ENCODE assay signal across 1 cellular context in genomic region chr5:178626484-178627258, GRCh38.
TF ChIP-seq lines count a peak whose summit lies in the region.

Gene CLK4, minus strand, starts transcription at chr5:178627050. Its CDS starts 3,634 bp downstream, at chr5:178623416.

TF ChIP-seq in HepG2, 621 proteins besides CTCF, POLR2A, EP300 and RAD21 (continued from another document and continues in another):
- peak; percentile 73 for TF ChIP-seq ZNF407 (CRISPR knock-in tag; IDR thresholded peaks at IDR 0.05; ENCODE audit: not compliant biosample characterization)
- no peak for TF ChIP-seq GZF1 (CRISPR knock-in tag; IDR thresholded peaks at IDR 0.05)
- TF ChIP-seq FOXC1 (CRISPR knock-in tag; IDR thresholded peaks at IDR 0.05; ENCODE audit: borderline replicate concordance): 0 out of 2 replicates have a peak, but pooled peaks have one; percentile 56
- TF ChIP-seq CHD4 (IDR thresholded peaks at IDR 0.05; ENCODE audit: borderline replicate concordance, low read length): no peak
- TF ChIP-seq ZNF549 (CRISPR knock-in tag; IDR thresholded peaks at IDR 0.05): 0 out of 2 replicates have a peak, but pooled peaks have one; percentile 54
- TF ChIP-seq PAWR (CRISPR knock-in tag; IDR thresholded peaks at IDR 0.05; ENCODE audit: borderline replicate concordance): no peak
- no peak for TF ChIP-seq ZNF24 (IDR thresholded peaks at IDR 0.05)
- TF ChIP-seq SSRP1 (CRISPR knock-in tag; IDR thresholded peaks at IDR 0.05): no peak
- peak; percentile 91 for TF ChIP-seq ZFY (CRISPR knock-in tag; IDR thresholded peaks at IDR 0.05)
- TF ChIP-seq ZNF44 (CRISPR knock-in tag; IDR thresholded peaks at IDR 0.05): no peak
- TF ChIP-seq NFKB2 (CRISPR knock-in tag; IDR thresholded peaks at IDR 0.05; ENCODE audit: borderline replicate concordance): peak; percentile 66; the same call in 1 of the 2 replicates
- peak; percentile 97 for TF ChIP-seq ZNF652 (CRISPR knock-in tag; IDR thresholded peaks at IDR 0.05; ENCODE audit: borderline replicate concordance, low read depth)
- peak; percentile 25; the same call in 1 of the 2 replicates for TF ChIP-seq ZMAT3 (CRISPR knock-in tag; conservative IDR thresholded peaks at IDR 0.05)
- TF ChIP-seq ZNF816 (CRISPR knock-in tag; IDR thresholded peaks at IDR 0.05; ENCODE audit: borderline replicate concordance): peak; percentile 69; the same call in 1 of the 2 replicates
- no peak for TF ChIP-seq CENPBD1 (CRISPR knock-in tag; IDR thresholded peaks at IDR 0.05; ENCODE audit: borderline replicate concordance, low read depth)
- TF ChIP-seq ZBTB20 (CRISPR knock-in tag; IDR thresholded peaks at IDR 0.05; ENCODE audit: borderline replicate concordance, low read depth): no peak
- 0 out of 2 replicates have a peak, but pooled peaks have one; percentile 45 for TF ChIP-seq ZKSCAN8 (CRISPR knock-in tag; IDR thresholded peaks at IDR 0.05; ENCODE audit: borderline replicate concordance)
- TF ChIP-seq ZNF639 (CRISPR knock-in tag; conservative IDR thresholded peaks at IDR 0.05): no peak
- TF ChIP-seq SUZ12 (IDR thresholded peaks at IDR 0.05; ENCODE audit: low read depth, low read length): no peak
- peak; percentile 56; the same call in 1 of the 2 replicates for TF ChIP-seq ERF (CRISPR knock-in tag; IDR thresholded peaks at IDR 0.05)
- no peak for TF ChIP-seq ZNF619 (CRISPR knock-in tag; IDR thresholded peaks at IDR 0.05)
- TF ChIP-seq ZNF343 (CRISPR knock-in tag; IDR thresholded peaks at IDR 0.05): no peak
- TF ChIP-seq PAXIP1 (CRISPR knock-in tag; conservative IDR thresholded peaks at IDR 0.05): peak; percentile 48; the same call in 1 of the 2 replicates
- TF ChIP-seq HDAC1 (CRISPR knock-in tag; IDR thresholded peaks at IDR 0.05): peak; percentile 71
- TF ChIP-seq ZNF597 (CRISPR knock-in tag; IDR thresholded peaks at IDR 0.05): no peak
- no peak for TF ChIP-seq ZNF432 (CRISPR knock-in tag; IDR thresholded peaks at IDR 0.05; ENCODE audit: borderline replicate concordance)
- TF ChIP-seq ZNF616 (CRISPR knock-in tag; IDR thresholded peaks at IDR 0.05; ENCODE audit: low read depth): peak; percentile 26; the same call in 1 of the 2 replicates
- no peak for TF ChIP-seq ZNF143 (CRISPR knock-in tag; IDR thresholded peaks at IDR 0.05)
- TF ChIP-seq ZNF337 (CRISPR knock-in tag; IDR thresholded peaks at IDR 0.05; ENCODE audit: borderline replicate concordance, low read depth): no peak
- no peak for TF ChIP-seq HNRNPLL (IDR thresholded peaks at IDR 0.05; ENCODE audit: low read depth, low read length, poor library complexity, severe bottlenecking)
- peak; percentile 33 for TF ChIP-seq HNF1B (CRISPR knock-in tag; IDR thresholded peaks at IDR 0.05)
- TF ChIP-seq RORA (CRISPR knock-in tag; IDR thresholded peaks at IDR 0.05): 0 out of 2 replicates have a peak, but pooled peaks have one; percentile 53
- TF ChIP-seq BHLHE40 (IDR thresholded peaks at IDR 0.05; ENCODE audit: low read length): no peak
- TF ChIP-seq LCORL (IDR thresholded peaks at IDR 0.05): no peak
- TF ChIP-seq LCORL (CRISPR knock-in tag; IDR thresholded peaks at IDR 0.05): peak; percentile 88
- TF ChIP-seq THYN1 (CRISPR knock-in tag; IDR thresholded peaks at IDR 0.05; ENCODE audit: borderline replicate concordance, low read depth): no peak
- no peak for TF ChIP-seq FIP1L1 (IDR thresholded peaks at IDR 0.05; ENCODE audit: borderline replicate concordance, insufficient read depth, low read depth, low read length)
- no peak for TF ChIP-seq SMAD3 (CRISPR knock-in tag; IDR thresholded peaks at IDR 0.05)
- peak; percentile 93 for TF ChIP-seq RBFOX2 (IDR thresholded peaks at IDR 0.05; ENCODE audit: low read depth, low read length)
- peak; percentile 30; the same call in 1 of the 2 replicates for TF ChIP-seq KLF11 (CRISPR knock-in tag; IDR thresholded peaks at IDR 0.05)
- TF ChIP-seq SAP130 (CRISPR knock-in tag; IDR thresholded peaks at IDR 0.05; ENCODE audit: low read depth): peak; percentile 69
- TF ChIP-seq ETS1 (CRISPR knock-in tag; IDR thresholded peaks at IDR 0.05): peak; percentile 70; the same call in 1 of the 2 replicates
- TF ChIP-seq TBX2 (CRISPR knock-in tag; IDR thresholded peaks at IDR 0.05; ENCODE audit: borderline replicate concordance): peak; percentile 60; the same call in 1 of the 2 replicates
- no peak; the same call in 1 of the 2 replicates for TF ChIP-seq HOXA5 (CRISPR knock-in tag; IDR thresholded peaks at IDR 0.05)
- no peak; the same call in 2 of the 3 replicates for TF ChIP-seq MXI1 (IDR thresholded peaks at IDR 0.05; ENCODE audit: borderline replicate concordance, low read depth, low read length)
- no peak; the same call in 1 of the 2 replicates for TF ChIP-seq GATAD2A (CRISPR knock-in tag; IDR thresholded peaks at IDR 0.05)
- TF ChIP-seq ZNF775 (CRISPR knock-in tag; IDR thresholded peaks at IDR 0.05; ENCODE audit: borderline replicate concordance): no peak
- TF ChIP-seq PLSCR1 (CRISPR knock-in tag; IDR thresholded peaks at IDR 0.05; ENCODE audit: borderline replicate concordance): no peak
- no peak for TF ChIP-seq CBX1 (IDR thresholded peaks at IDR 0.05; ENCODE audit: low read depth)
- peak; percentile 31; the same call in 1 of the 2 replicates for TF ChIP-seq PITX1 (CRISPR knock-in tag; IDR thresholded peaks at IDR 0.05)
- peak; percentile 79; the same call in 1 of the 2 replicates for TF ChIP-seq ZNF160 (CRISPR knock-in tag; IDR thresholded peaks at IDR 0.05)
